ENCODE assay signal across 7 cellular contexts in genomic region chr1:23692308-23692871, GRCh38. TPM values are rescaled to one million over a fixed set of nuclear protein-coding genes. Genes with fewer than 3 reads are reported as not detected.
DNase-seq lines count a peak whose midpoint lies in the region; ATAC-seq, FAIRE-seq and TF ChIP-seq lines count a peak whose summit lies in the region.

No MANE protein-coding gene starts in this region.

- no peak for TF ChIP-seq EP300 in gastroesophageal sphincter (IDR thresholded peaks at IDR 0.05)

- TF ChIP-seq CTCF in VCaP (conservative IDR thresholded peaks at IDR 0.05) (no peak), gastroesophageal sphincter (IDR thresholded peaks at IDR 0.05) (no peak)

- H3K36me3 ChIP-seq in HAP-1 (replicated peaks) (peaks cover 57% of the 10 kb centered on the region), gastroesophageal sphincter (peaks cover 2 to 50% of the 10 kb centered on the region in 2 donors), small intestine (ENCODE audit: control insufficient read depth in 2 of 2, insufficient read depth in 2 of 2, low read length in 2 of 2) (peaks cover 4 to 18% of the 10 kb centered on the region in 2 donors)

- 10 to 20% methylated on average over 5 to 11 of the region's 17 CpGs for WGBS in gastroesophageal sphincter (ENCODE audit: low coverage in 1 of 2), 2 donors
- 1 to 8% (median 3%) methylated on average over 17 of the region's 17 CpGs for WGBS in small intestine, 3 donors

- H3K4me1 ChIP-seq in HAP-1 (peaks cover 11% of the 10 kb centered on the region), gastroesophageal sphincter (peaks cover 5 to 53% (median 12%) of the 10 kb centered on the region in 3 donors), small intestine (ENCODE audit: control insufficient read depth in 2 of 2, insufficient read depth in 1 of 2, low read depth in 1 of 2, low read length in 1 of 2) (peaks cover 2 to 10% of the 10 kb centered on the region in 2 donors)

- no peak for ATAC-seq in gastroesophageal sphincter
- ATAC-seq in GM18505 (IDR thresholded peaks at IDR 0.05; ENCODE audit: unreplicated experiment) = no peak
- no peak for ATAC-seq in HG02759 (IDR thresholded peaks at IDR 0.05; ENCODE audit: unreplicated experiment)

- H3K27me3 ChIP-seq in HAP-1 (ENCODE audit: low read depth) (no peaks in the 10 kb centered on the region), gastroesophageal sphincter (no peaks in the 10 kb centered on the region), small intestine (ENCODE audit: control insufficient read depth in 2 of 2, insufficient read depth in 2 of 2, low read length in 2 of 2) (no peaks in the 10 kb centered on the region)

- FAIRE-seq in small intestine (lab: Jason Lieb, UNC) = no peak

- TF ChIP-seq POLR2A in gastroesophageal sphincter (IDR thresholded peaks at IDR 0.05) (no peak), GM18505 (IDR thresholded peaks at IDR 0.05; ENCODE audit: borderline replicate concordance, extremely low read depth, insufficient read depth, insufficient read length) (no peak)

- peak in 1 of 2 experiments; percentile 37 for DNase-seq in HAP-1 (ENCODE audit: low spot score in 2 of 2)
- DNase-seq in small intestine = peak; percentile 6
- no peak for DNase-seq in central memory CD4-positive, alpha-beta T cell

- in situ Hi-C loops in HAP-1 (cut with MboI; ENCODE audit: low sequenced_read_pairs) = no loop called here

- H3K27ac ChIP-seq in VCaP = peak overlapping the region; percentile 86
- H3K27ac ChIP-seq in gastroesophageal sphincter = peak overlapping the region; percentile 64 to 87 (median 87)
- H3K27ac ChIP-seq in small intestine (ENCODE audit: low read depth in 1 of 2, low read length in 1 of 2) = peak overlapping the region; percentile 74 to 91

- H3K4me3 ChIP-seq in HAP-1 (peak overlapping the region; percentile 100), gastroesophageal sphincter (peak overlapping the region; percentile 86 to 89), small intestine (ENCODE audit: low read depth in 1 of 2, low read length in 2 of 2) (peak overlapping the region; percentile 87 to 89)

- H3K9me3 ChIP-seq in HAP-1 (peaks cover 3% of the 10 kb centered on the region; the same call in 1 of the 2 replicates), gastroesophageal sphincter (no peaks in the 10 kb centered on the region), small intestine (ENCODE audit: control insufficient read depth, low read depth) (no peaks in the 10 kb centered on the region)

RNA-seq across cellular contexts. Expression of gene RPL11, which starts 0.8 kb away (rescaled TPM):
- total RNA-seq in gastroesophageal sphincter = 1,000 to 10,000 TPM in 2 of 4 donors, 100 to 1,000 TPM in 2; 636 to 1,268 (median 935) TPM
- 1,000 to 10,000 TPM; 1,603 to 3,027 (median 2,739) TPM for polyA plus RNA-seq in small intestine

RNA-seq across cellular contexts. Expression of gene ELOA, which starts 50.9 kb away (rescaled TPM):
- 10 to 100 TPM; 37.8 to 41.9 (median 41.4) TPM for total RNA-seq in gastroesophageal sphincter
- polyA plus RNA-seq in small intestine = 10 to 100 TPM in 2 of 3 donors, 1 to 10 TPM in 1; 8.4 to 12.4 (median 11.0) TPM
